In genomic region chr4:178165909-178166308, GRCh38 we compare ENCODE assay signal across 20 cellular contexts.
DNase-seq lines count a peak whose midpoint lies in the region; ATAC-seq and TF ChIP-seq lines count a peak whose summit lies in the region.
"Had no signal": no experiment of that assay in that cellular context is flagged by ENCODE, and none has a peak within 500 bp of the region (broad histone marks: within the 10 kb centered on the region; RNA-seq: fewer than 3 reads in every experiment).

No MANE protein-coding gene starts in this region.

- BruUV-seq in PC-3 (replicated peaks; lab: Mats Ljungman, UMichigan), result no TSS peak

- no peak for TF ChIP-seq CTCF in HFFc6 (IDR thresholded peaks at IDR 0.05)
- TF ChIP-seq CTCF in PC-3 (conservative IDR thresholded peaks at IDR 0.05; ENCODE audit: low read depth, low read length), result no peak
- no peak for TF ChIP-seq CTCF in neural crest cell (conservative IDR thresholded peaks at IDR 0.05)
- no peak for TF ChIP-seq CTCF in lower lobe of right lung (IDR thresholded peaks at IDR 0.05)

- no peaks in the 10 kb centered on the region for H3K9me3 ChIP-seq in PC-3 (ENCODE audit: low read length)
- no peaks in the 10 kb centered on the region for H3K9me3 ChIP-seq in endocrine pancreas (ENCODE audit: control insufficient read depth, low read length)
- H3K9me3 ChIP-seq in lower lobe of right lung, result peaks cover 1% of the 10 kb centered on the region
- H3K9me3 ChIP-seq: Caco-2 had no signal

- H3K27me3 Mint-ChIP-seq in HFFc6 (ENCODE audit: insufficient read depth) (no peaks in the 10 kb centered on the region), neural crest cell (ENCODE audit: low read depth) (no peaks in the 10 kb centered on the region)
- H3K27me3 Mint-ChIP-seq: CD4-positive, alpha-beta T cell had no signal

- CTCF ChIA-PET in PC-3 (lab: Charles Lee), result no interaction called here

- DNase-seq in HFFc6 (no peak), PC-3 (peak; percentile 56), neural crest cell (ENCODE audit: low read depth, low spot score) (no peak), lower lobe of right lung (no peak), EL (no peak)
- DNase-seq in activated effector memory CD4-positive, alpha-beta T cell treated with anti-CD3 and anti-CD28 coated beads, Interleukin-2, amount 50 U/mL, for 16 hours, result no peak
- DNase-seq: Caco-2; CD4-positive, alpha-beta T cell; GOT3; IMR-90; Kasumi-1; MG63; NCI-H1092; NCI-H1436 treated with DMSO at 0.1 percent for 48 hours; NCI-H2029 had no signal

- peak overlapping the region; percentile 77 for H3K4me2 ChIP-seq in PC-3 (ENCODE audit: low read length)

- H3K4me1 Mint-ChIP-seq in HFFc6 (ENCODE audit: low read depth), result no peaks in the 10 kb centered on the region
- no peaks in the 10 kb centered on the region for H3K4me1 Mint-ChIP-seq in neural crest cell

- POLR2A ChIA-PET in PC-3 (lab: Charles Lee; ENCODE audit: unreplicated experiment), result no interaction called here

- ATAC-seq in PC-3 (peak; percentile 56), lower lobe of right lung (no peak), HG02938 (IDR thresholded peaks at IDR 0.05; ENCODE audit: unreplicated experiment) (no peak)

- H3K4me3 ChIP-seq in PC-3 (ENCODE audit: low read length) (peak overlapping the region; percentile 50), endocrine pancreas (ENCODE audit: control insufficient read depth, insufficient read depth, low read length) (peak overlapping the region; percentile 59), lower lobe of right lung (no peak overlapping the region)
- H3K4me3 ChIP-seq: GM12878, MG63, SJSA1 had no signal

- no peak overlapping the region for H3K27ac Mint-ChIP-seq in HFFc6
- H3K27ac Mint-ChIP-seq in neural crest cell (ENCODE audit: unreplicated experiment), result peak overlapping the region; percentile 14
- H3K27ac Mint-ChIP-seq: CD4-positive, alpha-beta T cell had no signal

- no peaks in the 10 kb centered on the region for H3K27me3 ChIP-seq in PC-3 (ENCODE audit: low read length)
- H3K27me3 ChIP-seq in endocrine pancreas (ENCODE audit: control insufficient read depth, insufficient read depth, low read length), result no peaks in the 10 kb centered on the region
- H3K27me3 ChIP-seq in lower lobe of right lung (ENCODE audit: low read depth), result no peaks in the 10 kb centered on the region
- H3K27me3 ChIP-seq: MG63, SJSA1 had no signal

- H3K4me3 Mint-ChIP-seq in HFFc6 (peak overlapping the region; percentile 51; the same call in 1 of the 2 replicates), neural crest cell (no peak overlapping the region)
- H3K4me3 Mint-ChIP-seq: CD4-positive, alpha-beta T cell had no signal

- H3K9ac ChIP-seq in PC-3 (ENCODE audit: low read length) (no peak overlapping the region), endocrine pancreas (ENCODE audit: control insufficient read depth, insufficient read depth, low read length) (no peak overlapping the region)

- intact Hi-C loops in PC-3 (cut with micrococcal nuclease), result loop anchor here (10.0 kb wide), 1 partner anchor 491 kb away; no protein-coding TSS in a partner anchor
- intact Hi-C loops in lower lobe of right lung (cut with DNase I), result no loop called here

- H3K27ac ChIP-seq in PC-3 (ENCODE audit: low read length) (no peak overlapping the region), lower lobe of right lung (no peak overlapping the region)
- H3K27ac ChIP-seq: HL-60, SJSA1 had no signal

- H3K79me2 ChIP-seq in PC-3 (ENCODE audit: low read length), result no peaks in the 10 kb centered on the region

- H3K36me3 ChIP-seq in PC-3 (ENCODE audit: low read depth, low read length) (no peaks in the 10 kb centered on the region), endocrine pancreas (ENCODE audit: control insufficient read depth, insufficient read depth, low read length) (no peaks in the 10 kb centered on the region), lower lobe of right lung (no peaks in the 10 kb centered on the region)
- H3K36me3 ChIP-seq: MG63, SJSA1 had no signal

- H3K9me3 Mint-ChIP-seq in HFFc6 (peaks cover 11% of the 10 kb centered on the region), neural crest cell (peaks cover 3% of the 10 kb centered on the region)

- peak overlapping the region; percentile 58; the same call in 1 of the 2 replicates for H2AFZ ChIP-seq in PC-3 (ENCODE audit: low read length)

- H3K36me3 Mint-ChIP-seq in HFFc6 (ENCODE audit: low read depth), result peaks cover 5% of the 10 kb centered on the region
- H3K36me3 Mint-ChIP-seq in neural crest cell (ENCODE audit: low read depth), result peaks cover 3% of the 10 kb centered on the region

- H3F3A ChIP-seq in PC-3 (ENCODE audit: low read length, unreplicated experiment), result no peaks in the 10 kb centered on the region

- H4K20me1 ChIP-seq in PC-3 (ENCODE audit: low read length), result no peaks in the 10 kb centered on the region

- no peaks in the 10 kb centered on the region for H3K9me2 ChIP-seq in PC-3 (replicated peaks; ENCODE audit: low read length)

- H3K4me1 ChIP-seq in PC-3 (ENCODE audit: insufficient read depth, low read length), result peaks cover 26% of the 10 kb centered on the region
- H3K4me1 ChIP-seq in endocrine pancreas (ENCODE audit: control insufficient read depth, insufficient read depth, low read length), result no peaks in the 10 kb centered on the region
- H3K4me1 ChIP-seq in lower lobe of right lung, result no peaks in the 10 kb centered on the region
- H3K4me1 ChIP-seq: Caco-2, SJSA1 had no signal
